3 cellular contexts compared by ENCODE assay signal in genomic region chr20:35191419-35191818, GRCh38.
A peak's percentile ranks its signal among the peaks of the same experiment; 100 is the strongest.
TF ChIP-seq lines count a peak whose summit lies in the region.

No MANE protein-coding gene starts in this region.

TF ChIP-seq in liver, 16 proteins besides CTCF, POLR2A, EP300 and RAD21:
- TF ChIP-seq YY1 (IDR thresholded peaks at IDR 0.05) (no peak), GABPA (IDR thresholded peaks at IDR 0.05 in 1 of 2, conservative IDR thresholded peaks at IDR 0.05 in 1 of 2) (no peak), TAF1 (conservative IDR thresholded peaks at IDR 0.05) (no peak), EGR1 (IDR thresholded peaks at IDR 0.05; ENCODE audit: low read depth in 2 of 2) (no peak), FOXA2 (IDR thresholded peaks at IDR 0.05) (no peak), FOXA1 (IDR thresholded peaks at IDR 0.05) (no peak), HNF4G (IDR thresholded peaks at IDR 0.05) (no peak), REST (IDR thresholded peaks at IDR 0.05) (no peak), SP1 (IDR thresholded peaks at IDR 0.05) (no peak)
- TF ChIP-seq, protein P1, sequence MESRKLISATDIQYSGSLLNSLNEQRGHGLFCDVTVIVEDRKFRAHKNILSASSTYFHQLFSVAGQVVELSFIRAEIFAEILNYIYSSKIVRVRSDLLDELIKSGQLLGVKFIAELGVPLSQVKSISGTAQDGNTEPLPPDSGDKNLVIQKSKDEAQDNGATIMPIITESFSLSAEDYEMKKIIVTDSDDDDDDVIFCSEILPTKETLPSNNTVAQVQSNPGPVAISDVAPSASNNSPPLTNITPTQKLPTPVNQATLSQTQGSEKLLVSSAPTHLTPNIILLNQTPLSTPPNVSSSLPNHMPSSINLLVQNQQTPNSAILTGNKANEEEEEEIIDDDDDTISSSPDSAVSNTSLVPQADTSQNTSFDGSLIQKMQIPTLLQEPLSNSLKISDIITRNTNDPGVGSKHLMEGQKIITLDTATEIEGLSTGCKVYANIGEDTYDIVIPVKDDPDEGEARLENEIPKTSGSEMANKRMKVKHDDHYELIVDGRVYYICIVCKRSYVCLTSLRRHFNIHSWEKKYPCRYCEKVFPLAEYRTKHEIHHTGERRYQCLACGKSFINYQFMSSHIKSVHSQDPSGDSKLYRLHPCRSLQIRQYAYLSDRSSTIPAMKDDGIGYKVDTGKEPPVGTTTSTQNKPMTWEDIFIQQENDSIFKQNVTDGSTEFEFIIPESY (IDR thresholded peaks at IDR 0.05): no peak
- TF ChIP-seq, protein P2, sequence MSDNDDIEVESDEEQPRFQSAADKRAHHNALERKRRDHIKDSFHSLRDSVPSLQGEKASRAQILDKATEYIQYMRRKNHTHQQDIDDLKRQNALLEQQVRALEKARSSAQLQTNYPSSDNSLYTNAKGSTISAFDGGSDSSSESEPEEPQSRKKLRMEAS (IDR thresholded peaks at IDR 0.05): no peak
- TF ChIP-seq, protein P3, sequence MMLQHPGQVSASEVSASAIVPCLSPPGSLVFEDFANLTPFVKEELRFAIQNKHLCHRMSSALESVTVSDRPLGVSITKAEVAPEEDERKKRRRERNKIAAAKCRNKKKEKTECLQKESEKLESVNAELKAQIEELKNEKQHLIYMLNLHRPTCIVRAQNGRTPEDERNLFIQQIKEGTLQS (IDR thresholded peaks at IDR 0.05): no peak

TF ChIP-seq in HepG2, 621 proteins besides CTCF, POLR2A, EP300 and RAD21:
- TF ChIP-seq HMGA1 (CRISPR knock-in tag; conservative IDR thresholded peaks at IDR 0.05) (no peak), ZNF362 (CRISPR knock-in tag; IDR thresholded peaks at IDR 0.05; ENCODE audit: borderline replicate concordance) (no peak)

TF ChIP-seq in K562, 482 proteins besides CTCF, POLR2A, EP300 and RAD21:
- TF ChIP-seq ARID1B (IDR thresholded peaks at IDR 0.05) (peak; percentile 6; the same call in 1 of the 2 replicates), NFRKB (IDR thresholded peaks at IDR 0.05; ENCODE audit: low read depth) (no peak)
- TF ChIP-seq, protein P4, sequence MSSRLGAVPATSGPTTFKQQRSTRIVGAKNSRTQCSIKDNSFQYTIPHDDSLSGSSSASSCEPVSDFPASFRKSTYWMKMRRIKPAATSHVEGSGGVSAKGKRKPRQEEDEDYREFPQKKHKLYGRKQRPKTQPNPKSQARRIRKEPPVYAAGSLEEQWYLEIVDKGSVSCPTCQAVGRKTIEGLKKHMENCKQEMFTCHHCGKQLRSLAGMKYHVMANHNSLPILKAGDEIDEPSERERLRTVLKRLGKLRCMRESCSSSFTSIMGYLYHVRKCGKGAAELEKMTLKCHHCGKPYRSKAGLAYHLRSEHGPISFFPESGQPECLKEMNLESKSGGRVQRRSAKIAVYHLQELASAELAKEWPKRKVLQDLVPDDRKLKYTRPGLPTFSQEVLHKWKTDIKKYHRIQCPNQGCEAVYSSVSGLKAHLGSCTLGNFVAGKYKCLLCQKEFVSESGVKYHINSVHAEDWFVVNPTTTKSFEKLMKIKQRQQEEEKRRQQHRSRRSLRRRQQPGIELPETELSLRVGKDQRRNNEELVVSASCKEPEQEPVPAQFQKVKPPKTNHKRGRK (tag; IDR thresholded peaks at IDR 0.05): no peak
